In the genomic region with DNA sequence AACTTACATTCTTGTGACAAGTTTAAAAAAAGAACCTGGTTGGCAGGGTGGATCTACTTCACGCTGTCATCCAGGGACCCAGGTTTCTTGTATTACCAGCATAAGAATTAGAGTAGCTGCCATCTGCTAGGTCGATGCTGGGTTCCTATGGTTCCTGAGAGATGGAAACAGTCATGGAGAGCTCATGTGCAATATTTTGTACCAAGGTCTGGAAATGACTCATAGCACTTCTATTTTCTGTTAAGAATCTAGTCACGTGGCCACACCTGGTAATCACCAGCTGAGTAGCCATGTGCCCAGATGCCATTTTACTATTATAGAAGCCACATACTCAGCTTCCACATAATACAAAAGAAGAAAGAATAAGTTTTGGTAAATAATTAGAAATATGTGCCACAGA, we compare ENCODE assay signal across 19 cellular contexts.
"Had no signal": no experiment of that assay in that cellular context is flagged by ENCODE, and none has a peak within 500 bp of the region (broad histone marks: within the 10 kb centered on the region; RNA-seq: fewer than 3 reads in every experiment).

No MANE protein-coding gene starts in this region.

- H3K9me3 ChIP-seq: gastroesophageal sphincter, heart right ventricle, lower lobe of right lung, thyroid gland had no signal

- H3K4me3 ChIP-seq: gastroesophageal sphincter, heart right ventricle, lower lobe of right lung, neural progenitor cell, thyroid gland had no signal

- H3K9ac ChIP-seq: neural progenitor cell, parathyroid adenoma had no signal

- H3K27ac ChIP-seq: epithelial cell of prostate, gastroesophageal sphincter, heart right ventricle, lower lobe of right lung, neural progenitor cell, parathyroid adenoma, thyroid gland, WERI-Rb-1 had no signal

- H3K4me1 ChIP-seq: neural progenitor cell, parathyroid adenoma had no signal

- DNase-seq: activated CD4-positive, alpha-beta T cell treated with anti-CD3 and anti-CD28 coated beads, Interleukin-2, amount 10 ng/mL, durations not matched to agents 24 days and 14 days; activated CD8-positive, alpha-beta memory T cell treated with anti-CD3 and anti-CD28 coated beads, Interleukin-2, amount 50 U/mL, for 48 hours; activated naive CD4-positive, alpha-beta T cell; activated naive CD8-positive, alpha-beta T cell treated with anti-CD3 and anti-CD28 coated beads, Interleukin-2, amount 50 U/mL, for 24 hours; aorta; effector memory CD4-positive, alpha-beta T cell; heart right ventricle; left colon; lower lobe of right lung; naive B cell; stimulated activated CD4-positive, alpha-beta T cell treated with anti-CD3 and anti-CD28 coated beads, Interleukin-12 subunit alpha, Interleukin-12 subunit beta, amount 100 ng/mL, for 4 hours; stimulated activated CD4-positive, alpha-beta T cell treated with anti-CD3 and anti-CD28 coated beads, Interleukin-2, amount 100 ng/mL, for 24 hours; thyroid gland; WERI-Rb-1 had no signal

- H3K4me2 ChIP-seq: neural progenitor cell had no signal

- H3K36me3 ChIP-seq: gastroesophageal sphincter, heart right ventricle, lower lobe of right lung, neural progenitor cell, thyroid gland, WERI-Rb-1 had no signal

- H3K79me2 ChIP-seq: parathyroid adenoma had no signal

- H2AFZ ChIP-seq: neural progenitor cell, parathyroid adenoma had no signal

- H3K27me3 ChIP-seq: gastroesophageal sphincter, heart right ventricle, neural progenitor cell, thyroid gland had no signal

- ATAC-seq: activated naive CD8-positive, alpha-beta T cell treated with anti-CD3 and anti-CD28 coated beads, Interleukin-2, amount 50 U/mL, for 24 hours; gastroesophageal sphincter; heart right ventricle; left colon; lower lobe of right lung had no signal

- FAIRE-seq: urothelium cell line had no signal
